In the genomic region with DNA sequence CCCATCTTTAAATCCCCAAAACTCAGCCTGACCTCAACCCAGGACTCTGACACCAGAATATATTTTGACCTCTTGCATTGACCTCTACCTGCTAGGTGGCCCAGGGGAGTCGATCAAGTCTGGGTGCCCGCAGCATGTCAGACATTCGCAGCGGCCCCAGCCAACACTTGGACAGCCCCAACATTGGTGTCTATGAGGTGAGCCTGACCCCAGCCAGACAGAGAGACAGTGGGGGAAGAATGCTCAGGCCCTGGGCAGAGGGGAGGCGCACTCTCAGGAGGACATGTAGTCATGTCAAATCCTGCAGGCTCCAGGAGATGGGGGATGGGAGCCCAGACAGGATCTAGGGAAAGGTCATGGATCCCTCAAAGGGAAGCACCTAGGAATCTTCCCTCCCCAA, we compare ENCODE assay signal across 11 cellular contexts. TPM values are rescaled to one million over a fixed set of nuclear protein-coding genes. Genes with fewer than 3 reads are reported as not detected.
"Had no signal": no experiment of that assay in that cellular context is flagged by ENCODE, and none has a peak within 500 bp of the region (broad histone marks: within the 10 kb centered on the region; RNA-seq: fewer than 3 reads in every experiment).

No MANE protein-coding gene starts in this region.

- FAIRE-seq: HepG2 had no signal

- DNase-seq: GM23248, GOT3, H7, HFFc6, KBM-7 had no signal

- H3K4me3 ChIP-seq: GM23248, HAP-1 had no signal

- ATAC-seq: HepG2 had no signal

- H3K36me3 ChIP-seq: HAP-1 had no signal

- H3K4me1 ChIP-seq: HAP-1 had no signal

- H3K9me3 ChIP-seq: HAP-1 had no signal

- H3K27ac ChIP-seq: GM23248, HL-60 had no signal

- H3K9ac ChIP-seq: GM23248 had no signal

RNA-seq across cellular contexts. Expression of gene GUCY2D, which starts 5.4 kb away (rescaled TPM):
- total RNA-seq: H4, H7, HepG2, HFFc6, HT1080 had no signal
- polyA plus RNA-seq: GM23248, HepG2 had no signal

RNA-seq across cellular contexts. Expression of gene ALOX15B, which starts 31.0 kb away (rescaled TPM):
- total RNA-seq: GM23248, H4, H7, HepG2, HFFc6, HT1080 had no signal
- polyA plus RNA-seq: GM23248, HepG2, IgD-negative memory B cell had no signal
